ENCODE assay signal across 8 cellular contexts in the genomic region with DNA sequence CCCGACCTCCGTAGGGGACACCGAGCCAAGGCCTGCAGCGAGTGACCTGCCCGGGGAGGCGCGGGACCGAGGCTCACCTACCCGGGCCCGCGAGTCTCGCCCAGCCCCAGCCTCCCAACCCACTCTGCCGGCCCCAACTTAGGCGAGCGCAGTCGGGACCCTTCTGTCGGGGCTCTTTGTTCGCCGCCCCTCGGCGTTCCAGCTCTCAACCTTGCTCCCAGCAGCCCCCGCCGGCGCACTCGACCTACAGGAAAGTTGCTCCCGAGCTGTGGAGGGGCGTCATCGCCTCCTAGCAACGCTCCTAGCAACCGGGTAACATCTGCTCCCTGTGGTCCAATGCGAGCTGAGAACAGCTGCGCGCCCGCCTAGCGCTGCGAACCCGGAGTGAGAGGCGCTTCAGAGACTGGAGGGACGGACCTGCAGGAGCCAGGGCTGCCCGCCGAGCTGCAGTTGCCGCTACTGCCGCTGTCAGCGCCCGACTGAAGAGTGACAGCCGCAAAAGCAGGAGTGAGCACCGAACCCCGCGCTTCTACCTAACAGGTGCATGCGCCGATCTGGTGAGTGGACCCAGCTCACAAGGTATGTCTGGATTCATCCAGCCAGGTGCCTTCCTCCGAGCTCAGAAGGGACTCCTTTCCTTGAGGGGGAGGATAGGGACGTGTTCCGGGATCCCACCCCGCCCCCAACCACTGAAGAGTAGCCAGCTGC.
DNase-seq lines count a peak whose midpoint lies in the region; ATAC-seq, FAIRE-seq and TF ChIP-seq lines count a peak whose summit lies in the region.

No MANE protein-coding gene starts in this region.

- H3K27me3 ChIP-seq in GM23338 (ENCODE audit: insufficient read depth) = peaks cover 58% of the 10 kb centered on the region
- peaks cover 23% of the 10 kb centered on the region for H3K27me3 ChIP-seq in bronchial epithelial cell (ENCODE audit: control insufficient read depth, insufficient read depth, low read length)
- H3K27me3 ChIP-seq in keratinocyte (ENCODE audit: control insufficient read depth, extremely low read depth, insufficient read depth, low read length) = peaks cover 45% of the 10 kb centered on the region

- no peaks in the 10 kb centered on the region for H3K9me3 Mint-ChIP-seq in GM23338

- H3K36me3 Mint-ChIP-seq in GM23338 (ENCODE audit: low read depth) = no peaks in the 10 kb centered on the region

- H3K4me1 Mint-ChIP-seq in GM23338 = peaks cover 15% of the 10 kb centered on the region

- peak overlapping the region; percentile 84 for H3K4me3 Mint-ChIP-seq in GM23338

- H3K4me3 ChIP-seq in GM23338 (peak overlapping the region; percentile 79), bronchial epithelial cell (ENCODE audit: low read depth, low read length) (no peak overlapping the region), keratinocyte (ENCODE audit: control insufficient read depth in 2 of 3, extremely low read depth in 1 of 3, insufficient read depth in 2 of 3, low read depth in 1 of 3, low read length in 3 of 3) (peak overlapping the region in 1 of 3 experiments; percentile 5)

- peaks cover 28% of the 10 kb centered on the region for H3K27me3 Mint-ChIP-seq in GM23338 (ENCODE audit: insufficient read depth, low read depth, poor library complexity)

- H3K9me3 ChIP-seq in keratinocyte (ENCODE audit: control insufficient read depth, low read depth, low read length) = no peaks in the 10 kb centered on the region

- no peaks in the 10 kb centered on the region for H3K79me2 ChIP-seq in GM23338 (replicated peaks; ENCODE audit: insufficient read depth)
- H3K79me2 ChIP-seq in keratinocyte (ENCODE audit: control insufficient read depth, insufficient read depth, low read length) = no peaks in the 10 kb centered on the region

- H3K4me2 ChIP-seq in GM23338 (peak overlapping the region; percentile 82), keratinocyte (ENCODE audit: control insufficient read depth, extremely low read depth, insufficient read depth, low read depth, low read length) (peak overlapping the region; percentile 27)

- no peaks in the 10 kb centered on the region for H3F3A ChIP-seq in GM23338 (replicated peaks; ENCODE audit: low read depth)

- ATAC-seq in GM23338 = peak; percentile 98
- ATAC-seq in HG03196 (IDR thresholded peaks at IDR 0.05; ENCODE audit: unreplicated experiment) = no peak

- H3K9ac ChIP-seq in keratinocyte (ENCODE audit: control insufficient read depth, extremely low read depth, insufficient read depth, low read length) = no peak overlapping the region

- peak; percentile 35 to 42 for TF ChIP-seq CTCF in GM23338 (conservative IDR thresholded peaks at IDR 0.05; ENCODE audit: low read depth in 2 of 2)
- peak; percentile 55 for TF ChIP-seq CTCF in bronchial epithelial cell (IDR thresholded peaks at IDR 0.05; ENCODE audit: insufficient read depth, low read length, severe bottlenecking)
- peak; percentile 27 to 53 (median 29) for TF ChIP-seq CTCF in keratinocyte (optimal IDR thresholded peaks at IDR 0.05 in 1 of 3, IDR thresholded peaks at IDR 0.05 in 1 of 3, conservative IDR thresholded peaks at IDR 0.05 in 1 of 3; ENCODE audit: extremely low read depth in 1 of 3, insufficient read depth in 2 of 3, low read length in 3 of 3)

- H2AFZ ChIP-seq in GM23338 (peak overlapping the region; percentile 97), keratinocyte (ENCODE audit: control insufficient read depth, low read length) (no peak overlapping the region)

- H3K27ac ChIP-seq in GM23338 (ENCODE audit: low read depth) (no peak overlapping the region), keratinocyte (ENCODE audit: control insufficient read depth, insufficient read depth, low read length) (no peak overlapping the region)

- DNase-seq in DMS53 treated with DMSO at 0.1 percent for 48 hours (lab: John Stamatoyannopoulos, UW; ENCODE audit: unreplicated experiment) = peak; percentile 75
- peak; percentile 99 for DNase-seq in GM23338 (ENCODE audit: low spot score)
- DNase-seq in NCI-H1105 (lab: John Stamatoyannopoulos, UW) = peak; percentile 94
- DNase-seq in activated CD4-positive, CD25-positive, alpha-beta regulatory T cell (lab: John Stamatoyannopoulos, UW) = peak; percentile 3 to 9 (median 7)
- peak; percentile 37 for DNase-seq in bronchial epithelial cell (ENCODE audit: low read depth)
- no peak for DNase-seq in keratinocyte (ENCODE audit: low read depth, low spot score)
- peak; percentile 44 to 57 (median 48) for DNase-seq in stimulated activated CD4-positive, alpha-beta T cell treated with anti-CD3 and anti-CD28 coated beads, Interleukin-12 subunit alpha, Interleukin-12 subunit beta, amount 100 ng/mL, for 48 hours (ENCODE audit: low read depth in 2 of 3, low spot score in 1 of 3)

- H4K20me1 ChIP-seq in GM23338 (replicated peaks; ENCODE audit: insufficient read depth) (no peaks in the 10 kb centered on the region), keratinocyte (ENCODE audit: control insufficient read depth, extremely low read depth, insufficient read depth, low read length) (no peaks in the 10 kb centered on the region)

- dilution Hi-C loops in keratinocyte (cut with MboI; ENCODE audit: extremely low pct_ligation_motif_present, low sequenced_read_pairs) = no loop called here

- no peaks in the 10 kb centered on the region for H3K9me2 ChIP-seq in GM23338 (ENCODE audit: insufficient read depth)

- H3K27ac Mint-ChIP-seq in GM23338 = no peak overlapping the region

- FAIRE-seq in bronchial epithelial cell (lab: Jason Lieb, UNC) = no peak
- no peak for FAIRE-seq in keratinocyte (lab: Jason Lieb, UNC)

- H3K36me3 ChIP-seq in GM23338 (ENCODE audit: insufficient read depth) = no peaks in the 10 kb centered on the region
- no peaks in the 10 kb centered on the region for H3K36me3 ChIP-seq in bronchial epithelial cell (ENCODE audit: control insufficient read depth, insufficient read depth, low read length)
- H3K36me3 ChIP-seq in keratinocyte (ENCODE audit: control insufficient read depth in 2 of 2, extremely low read depth in 1 of 2, insufficient read depth in 2 of 2, low read length in 2 of 2) = no peaks in the 10 kb centered on the region

- no peaks in the 10 kb centered on the region for H3K9me1 ChIP-seq in keratinocyte (ENCODE audit: control insufficient read depth, extremely low read depth, insufficient read depth, low read length)

- H3K4me1 ChIP-seq in GM23338 (ENCODE audit: insufficient read depth) (peaks cover 9% of the 10 kb centered on the region; the same call in 1 of the 2 replicates), keratinocyte (ENCODE audit: control insufficient read depth, extremely low read depth, insufficient read depth, low read length) (no peaks in the 10 kb centered on the region)

TF ChIP-seq in GM23338, 12 proteins besides CTCF, POLR2A, EP300 and RAD21 (continues in another document):
- TF ChIP-seq EZH2phosphoT487 (IDR thresholded peaks at IDR 0.05; ENCODE audit: unreplicated experiment) = no peak
- no peak for TF ChIP-seq JUNB (IDR thresholded peaks at IDR 0.05; ENCODE audit: unreplicated experiment)
- no peak for TF ChIP-seq POLR2AphosphoS5 (IDR thresholded peaks at IDR 0.05; ENCODE audit: low read depth)
- no peak for TF ChIP-seq ZNF331 (CRISPR knock-in tag; IDR thresholded peaks at IDR 0.05; ENCODE audit: low read depth)
- TF ChIP-seq, protein P1, sequence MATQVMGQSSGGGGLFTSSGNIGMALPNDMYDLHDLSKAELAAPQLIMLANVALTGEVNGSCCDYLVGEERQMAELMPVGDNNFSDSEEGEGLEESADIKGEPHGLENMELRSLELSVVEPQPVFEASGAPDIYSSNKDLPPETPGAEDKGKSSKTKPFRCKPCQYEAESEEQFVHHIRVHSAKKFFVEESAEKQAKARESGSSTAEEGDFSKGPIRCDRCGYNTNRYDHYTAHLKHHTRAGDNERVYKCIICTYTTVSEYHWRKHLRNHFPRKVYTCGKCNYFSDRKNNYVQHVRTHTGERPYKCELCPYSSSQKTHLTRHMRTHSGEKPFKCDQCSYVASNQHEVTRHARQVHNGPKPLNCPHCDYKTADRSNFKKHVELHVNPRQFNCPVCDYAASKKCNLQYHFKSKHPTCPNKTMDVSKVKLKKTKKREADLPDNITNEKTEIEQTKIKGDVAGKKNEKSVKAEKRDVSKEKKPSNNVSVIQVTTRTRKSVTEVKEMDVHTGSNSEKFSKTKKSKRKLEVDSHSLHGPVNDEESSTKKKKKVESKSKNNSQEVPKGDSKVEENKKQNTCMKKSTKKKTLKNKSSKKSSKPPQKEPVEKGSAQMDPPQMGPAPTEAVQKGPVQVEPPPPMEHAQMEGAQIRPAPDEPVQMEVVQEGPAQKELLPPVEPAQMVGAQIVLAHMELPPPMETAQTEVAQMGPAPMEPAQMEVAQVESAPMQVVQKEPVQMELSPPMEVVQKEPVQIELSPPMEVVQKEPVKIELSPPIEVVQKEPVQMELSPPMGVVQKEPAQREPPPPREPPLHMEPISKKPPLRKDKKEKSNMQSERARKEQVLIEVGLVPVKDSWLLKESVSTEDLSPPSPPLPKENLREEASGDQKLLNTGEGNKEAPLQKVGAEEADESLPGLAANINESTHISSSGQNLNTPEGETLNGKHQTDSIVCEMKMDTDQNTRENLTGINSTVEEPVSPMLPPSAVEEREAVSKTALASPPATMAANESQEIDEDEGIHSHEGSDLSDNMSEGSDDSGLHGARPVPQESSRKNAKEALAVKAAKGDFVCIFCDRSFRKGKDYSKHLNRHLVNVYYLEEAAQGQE (IDR thresholded peaks at IDR 0.05; ENCODE audit: unreplicated experiment) = no peak
